In the genomic region with DNA sequence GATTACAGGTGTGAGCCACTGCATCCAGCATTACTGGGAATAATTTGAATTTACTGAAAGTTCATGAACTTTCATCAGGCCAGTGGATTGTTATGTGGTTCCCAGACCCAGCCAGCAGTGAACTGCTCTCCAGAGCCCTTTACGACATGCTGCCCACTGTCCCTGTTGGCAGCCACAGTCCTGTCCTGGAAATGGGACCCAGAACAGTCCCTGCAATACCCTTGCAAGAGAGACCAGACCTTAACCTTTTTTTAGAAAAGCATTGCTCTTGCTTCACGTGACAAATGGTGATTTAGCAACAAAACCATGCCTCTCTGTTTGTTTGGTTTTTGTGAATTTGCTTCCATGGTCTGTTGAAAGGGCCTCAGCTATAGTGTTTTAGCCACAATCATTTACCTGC, we compare ENCODE assay signal across 1 cellular context.
A peak's percentile ranks its signal among the peaks of the same experiment; 100 is the strongest.
TF ChIP-seq lines count a peak whose summit lies in the region.

No MANE protein-coding gene starts in this region.

TF ChIP-seq in HepG2, 621 proteins besides CTCF, POLR2A, EP300 and RAD21:
- TF ChIP-seq BHLHE40 (IDR thresholded peaks at IDR 0.05; ENCODE audit: low read length) (peak; percentile 33; the same call in 1 of the 2 replicates), FLYWCH1 (CRISPR knock-in tag; IDR thresholded peaks at IDR 0.05) (no peak), SOX13 (IDR thresholded peaks at IDR 0.05) (no peak), SOX13 (CRISPR knock-in tag; conservative IDR thresholded peaks at IDR 0.05 in 1 of 2, IDR thresholded peaks at IDR 0.05 in 1 of 2) (peak in 1 of 2 experiments; percentile 52; a peak in 2 of 4 replicates), AKAP8 (CRISPR knock-in tag; IDR thresholded peaks at IDR 0.05) (no peak), CEBPB (IDR thresholded peaks at IDR 0.05; ENCODE audit: borderline replicate concordance, low read depth, low read length) (peak; percentile 15; the same call in 1 of the 2 replicates)
- TF ChIP-seq, protein P1, sequence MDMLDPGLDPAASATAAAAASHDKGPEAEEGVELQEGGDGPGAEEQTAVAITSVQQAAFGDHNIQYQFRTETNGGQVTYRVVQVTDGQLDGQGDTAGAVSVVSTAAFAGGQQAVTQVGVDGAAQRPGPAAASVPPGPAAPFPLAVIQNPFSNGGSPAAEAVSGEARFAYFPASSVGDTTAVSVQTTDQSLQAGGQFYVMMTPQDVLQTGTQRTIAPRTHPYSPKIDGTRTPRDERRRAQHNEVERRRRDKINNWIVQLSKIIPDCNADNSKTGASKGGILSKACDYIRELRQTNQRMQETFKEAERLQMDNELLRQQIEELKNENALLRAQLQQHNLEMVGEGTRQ (IDR thresholded peaks at IDR 0.05; ENCODE audit: low read depth, low read length): peak; percentile 40; the same call in 1 of the 2 replicates
- TF ChIP-seq, protein P1 (CRISPR knock-in tag; IDR thresholded peaks at IDR 0.05; ENCODE audit: borderline replicate concordance): peak; percentile 57; the same call in 1 of the 2 replicates
